8 cellular contexts compared by ENCODE assay signal in genomic region chr7:95435422-95435780, GRCh38. TPM values are rescaled to one million over a fixed set of nuclear protein-coding genes. Genes with fewer than 3 reads are reported as not detected.
A peak's percentile ranks its signal among the peaks of the same experiment; 100 is the strongest.
DNase-seq lines count a peak whose midpoint lies in the region; ATAC-seq and TF ChIP-seq lines count a peak whose summit lies in the region.

No MANE protein-coding gene starts in this region.

- no peaks in the 10 kb centered on the region for H3K4me1 ChIP-seq in effector memory CD4-positive, alpha-beta T cell (ENCODE audit: control insufficient read depth, insufficient read depth, low read length, poor library complexity, severe bottlenecking)

- no peak for TF ChIP-seq CTCF in AG04450 (IDR thresholded peaks at IDR 0.05; ENCODE audit: low read depth, low read length)
- TF ChIP-seq CTCF in LNCaP clone FGC (IDR thresholded peaks at IDR 0.05; ENCODE audit: control insufficient read depth, extremely low read depth, insufficient read depth) = no peak
- no peak for TF ChIP-seq CTCF in natural killer cell (IDR thresholded peaks at IDR 0.05)

- ATAC-seq in natural killer cell (peak; percentile 28 to 35 (median 32)), HG03432 (IDR thresholded peaks at IDR 0.05; ENCODE audit: unreplicated experiment) (no peak)

- intact Hi-C loops in natural killer cell (cut with micrococcal nuclease) = no loop called here

- H3K4me1 Mint-ChIP-seq in natural killer cell = peaks cover 24 to 26% of the 10 kb centered on the region in 2 donors

- peak overlapping the region; percentile 89 to 97 for H3K27ac Mint-ChIP-seq in natural killer cell

- POLR2A ChIA-PET in AG04450 (lab: Yijun Ruan, JAX) = interaction anchor here (0.7 to 0.9 kb wide), 2 partner anchors 14 to 408 kb away, joined by 4 to 7 read pairs; no protein-coding TSS in a partner anchor

- no peak for DNase-seq in AG04450 (ENCODE audit: low read depth, low spot score)
- DNase-seq in LNCaP clone FGC (ENCODE audit: low read depth) = no peak
- DNase-seq in effector memory CD4-positive, alpha-beta T cell = no peak
- no peak for DNase-seq in natural killer cell
- DNase-seq in dedifferentiated amniotic fluid mesenchymal stem cell (ENCODE audit: extremely low spot score) = no peak
- DNase-seq in activated naive CD4-positive, alpha-beta T cell treated with anti-CD3 and anti-CD28 coated beads, Interleukin-2, amount 50 U/mL, for 16 hours = no peak
- no peak for DNase-seq in NCI-H446 treated with DMSO at 0.1 percent for 48 hours (lab: John Stamatoyannopoulos, UW)

- peak overlapping the region; percentile 97 for H3K4me3 Mint-ChIP-seq in natural killer cell

- H3K36me3 Mint-ChIP-seq in natural killer cell = no peaks in the 10 kb centered on the region

- H3K9me3 ChIP-seq in AG04450 (ENCODE audit: control insufficient read depth, insufficient read depth, low read length) = no peaks in the 10 kb centered on the region
- H3K9me3 ChIP-seq in effector memory CD4-positive, alpha-beta T cell (ENCODE audit: control insufficient read depth, low read length) = no peaks in the 10 kb centered on the region

- no peaks in the 10 kb centered on the region for H3K36me3 ChIP-seq in effector memory CD4-positive, alpha-beta T cell (ENCODE audit: control insufficient read depth, insufficient read depth, low read length)

- peaks cover 0 to 2% of the 10 kb centered on the region in 2 donors for H3K27me3 Mint-ChIP-seq in natural killer cell (ENCODE audit: low read depth in 2 of 2)

- H3K4me3 ChIP-seq in AG04450 (ENCODE audit: low read depth, low read length) (peak overlapping the region; percentile 73), LNCaP clone FGC (ENCODE audit: low read depth, low read length) (peak overlapping the region; percentile 70)
- H3K4me3 ChIP-seq in effector memory CD4-positive, alpha-beta T cell (ENCODE audit: insufficient read depth, low read depth, low read length, poor library complexity, severe bottlenecking) = peak overlapping the region; percentile 68

- no peaks in the 10 kb centered on the region for H3K27me3 ChIP-seq in AG04450 (ENCODE audit: control insufficient read depth, insufficient read depth, low read length)
- H3K27me3 ChIP-seq in effector memory CD4-positive, alpha-beta T cell (replicated peaks; ENCODE audit: control insufficient read depth, insufficient read depth, low read length, poor library complexity, severe bottlenecking) = no peaks in the 10 kb centered on the region

- peak overlapping the region; percentile 72 for H3K27ac ChIP-seq in AG04450 (ENCODE audit: low read depth, low read length)
- no peak overlapping the region for H3K27ac ChIP-seq in effector memory CD4-positive, alpha-beta T cell (ENCODE audit: insufficient read depth, low read length, poor library complexity, severe bottlenecking)

- CTCF ChIA-PET in AG04450 (lab: Charles Lee) = interaction anchor here (0.6 to 3.1 kb wide), 3 partner anchors 10 to 952 kb away, joined by 3 to 16 read pairs (median 8); no protein-coding TSS in a partner anchor

- no peaks in the 10 kb centered on the region for H3K9me3 Mint-ChIP-seq in natural killer cell

RNA-seq across cellular contexts. Expression of gene PON2, which starts 0.6 kb away (rescaled TPM):
- 86.2 and 110 TPM in 2 replicates for polyA plus RNA-seq in AG04450 (2011; rRNA removed)
- 13.6 and 23.8 TPM in 2 replicates for polyA minus RNA-seq in AG04450 (2011; rRNA and poly(A)+ RNA removed)
- total RNA-seq in natural killer cell = 10 to 100 TPM; 26.6 to 35.7 (median 35.6) TPM

RNA-seq across cellular contexts. Expression of gene PON3, which starts 39.2 kb away (rescaled TPM):
- polyA plus RNA-seq in AG04450 (2011; rRNA removed) = 0.20 TPM in 1 of 2 replicates, not detected in the other
- not detected in 2 replicates for polyA minus RNA-seq in AG04450 (2011; rRNA and poly(A)+ RNA removed)
- not detected for total RNA-seq in natural killer cell

RNA-seq across cellular contexts. Expression of gene ASB4, which starts 50.3 kb away (rescaled TPM):
- 0.06 TPM in 1 of 2 replicates, not detected in the other for polyA plus RNA-seq in AG04450 (2011; rRNA removed)
- not detected in 2 replicates for polyA minus RNA-seq in AG04450 (2011; rRNA and poly(A)+ RNA removed)
- total RNA-seq in natural killer cell = not detected
